Comparison of ENCODE assay signal across 8 cellular contexts in the genomic region with DNA sequence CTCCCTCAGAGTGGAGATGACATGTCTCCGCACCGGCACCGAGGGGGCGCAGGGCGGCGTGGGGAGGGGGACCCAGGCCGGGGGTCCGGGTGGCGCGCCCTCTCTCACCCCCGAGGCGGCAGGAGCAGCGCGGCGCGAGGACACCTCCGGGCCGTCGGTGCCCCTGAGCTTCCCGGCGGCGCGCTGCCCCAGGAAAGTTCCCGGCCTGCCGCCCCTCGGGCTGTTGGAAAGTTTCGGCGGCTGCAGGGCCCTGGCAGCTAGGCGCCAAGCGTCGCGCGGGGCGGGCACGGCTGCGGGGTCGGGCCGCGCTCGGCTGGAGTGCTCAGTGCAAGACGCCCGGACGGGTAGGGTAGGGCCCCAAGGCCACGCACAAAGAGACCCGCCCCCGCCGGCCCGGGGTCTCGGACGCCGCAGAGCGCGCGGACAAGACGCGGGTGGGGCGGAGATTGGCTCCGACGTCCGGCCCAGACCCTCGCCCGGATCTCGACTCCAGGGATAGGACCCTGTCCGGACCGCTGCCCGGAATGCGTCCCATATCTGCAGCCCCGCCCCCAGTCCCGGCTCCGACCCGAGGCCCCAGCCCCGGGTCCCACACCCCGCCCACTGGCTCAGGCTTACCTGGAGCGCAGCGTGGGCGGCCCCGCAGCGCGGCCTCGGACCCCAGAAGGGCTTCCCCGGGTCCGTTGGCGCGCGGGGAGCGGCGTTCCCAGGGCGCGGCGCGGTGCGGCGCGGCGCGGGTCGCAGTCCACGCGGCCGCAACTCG. TPM values are rescaled to one million over a fixed set of nuclear protein-coding genes. Genes with fewer than 3 reads are reported as not detected.
DNase-seq lines count a peak whose midpoint lies in the region; ATAC-seq and TF ChIP-seq lines count a peak whose summit lies in the region.

No MANE protein-coding gene starts in this region.

- peak overlapping the region; percentile 72 to 84 (median 77) for H3K4me3 ChIP-seq in BLaER1 treated with 17β-estradiol and CSF1 and Interleukin-3, amounts not matched to agents 10 nM and 100 nM
- H3K4me3 ChIP-seq in HUES48 (ENCODE audit: low read depth, low read length), result peak overlapping the region; percentile 72
- H3K4me3 ChIP-seq in gastrocnemius medialis, result peak overlapping the region; percentile 69 to 88 (median 86)

- H3K9ac ChIP-seq in BLaER1 treated with 17β-estradiol and CSF1 and Interleukin-3, amounts not matched to agents 10 nM and 100 nM, result peak overlapping the region; percentile 51 to 78 (median 71); a peak in 21 of 22 replicates
- no peak overlapping the region for H3K9ac ChIP-seq in HUES48 (ENCODE audit: low read depth, low read length)

- no peaks in the 10 kb centered on the region for H3K9me3 ChIP-seq in BLaER1 treated with 17β-estradiol and CSF1 and Interleukin-3, amounts not matched to agents 10 nM and 100 nM (replicated peaks in 1 of 11)
- no peaks in the 10 kb centered on the region for H3K9me3 ChIP-seq in HUES48 (ENCODE audit: control insufficient read depth, insufficient read depth, low read length)
- no peaks in the 10 kb centered on the region for H3K9me3 ChIP-seq in gastrocnemius medialis

- in situ Hi-C loops in gastrocnemius medialis (cut with MboI; ENCODE audit: low sequenced_read_pairs in 4 of 4), result no loop called here

- H3K36me3 ChIP-seq in BLaER1 treated with 17β-estradiol and CSF1 and Interleukin-3, amounts not matched to agents 10 nM and 100 nM, result no peaks in the 10 kb centered on the region
- H3K36me3 ChIP-seq in HUES48 (ENCODE audit: control insufficient read depth, insufficient read depth, low read length) (no peaks in the 10 kb centered on the region), gastrocnemius medialis (no peaks in the 10 kb centered on the region)

- no peak for TF ChIP-seq CTCF in gastrocnemius medialis (IDR thresholded peaks at IDR 0.05 in 4 of 5, conservative IDR thresholded peaks at IDR 0.05 in 1 of 5)

- H4K20me1 ChIP-seq in BLaER1 treated with 17β-estradiol and CSF1 and Interleukin-3, amounts not matched to agents 10 nM and 100 nM, result peaks cover 0 to 22% (median 7%) of the 10 kb centered on the region in 11 experiments; a peak in 7 of 22 replicates

- ATAC-seq in left ventricle myocardium superior, result no peak
- peak in 1 of 2 donors; percentile 11 for ATAC-seq in gastrocnemius medialis
- no peak for ATAC-seq in GM18867 (IDR thresholded peaks at IDR 0.05; ENCODE audit: unreplicated experiment)
- ATAC-seq in GM21515 (IDR thresholded peaks at IDR 0.05; ENCODE audit: unreplicated experiment), result no peak

- H3K27ac ChIP-seq in BLaER1 treated with 17β-estradiol and CSF1 and Interleukin-3, amounts not matched to agents 10 nM and 100 nM, result peak overlapping the region in 3 of 11 experiments; percentile 12 to 40 (median 15); a peak in 3 of 22 replicates
- no peak overlapping the region for H3K27ac ChIP-seq in HUES48 (ENCODE audit: low read depth, low read length)
- peak overlapping the region; percentile 67 to 80 (median 74) for H3K27ac ChIP-seq in gastrocnemius medialis

- peak in 1 of 2 donors; percentile 56 for TF ChIP-seq POLR2A in gastrocnemius medialis (IDR thresholded peaks at IDR 0.05)

- DNase-seq in activated CD8-positive, alpha-beta memory T cell treated with anti-CD3 and anti-CD28 coated beads, Interleukin-2, amount 50 U/mL, for 48 hours, result peak; percentile 70
- DNase-seq in left ventricle myocardium superior (peak; percentile 52), gastrocnemius medialis (no peak)
- no peak for DNase-seq in effector CD8-positive, alpha-beta T cell (lab: John Stamatoyannopoulos, UW)

- peak overlapping the region; percentile 87 to 99 (median 96) for H3K4me2 ChIP-seq in BLaER1 treated with 17β-estradiol and CSF1 and Interleukin-3, amounts not matched to agents 10 nM and 100 nM

- peaks cover 37 to 47% (median 42%) of the 10 kb centered on the region in 11 experiments for H3K27me3 ChIP-seq in BLaER1 treated with 17β-estradiol and CSF1 and Interleukin-3, amounts not matched to agents 10 nM and 100 nM
- H3K27me3 ChIP-seq in HUES48 (ENCODE audit: control insufficient read depth, insufficient read depth, low read length) (peaks cover 56% of the 10 kb centered on the region), gastrocnemius medialis (no peaks in the 10 kb centered on the region)

- intact Hi-C loops in left ventricle myocardium superior (cut with micrococcal nuclease), result no loop called here
- intact Hi-C loops in gastrocnemius medialis (cut with DNase I; ENCODE audit: low total_unique reads), result loop anchor here (1.0 kb wide), 1 partner anchor 29 kb away; no protein-coding TSS in a partner anchor

- H3K4me1 ChIP-seq in BLaER1 treated with 17β-estradiol and CSF1 and Interleukin-3, amounts not matched to agents 10 nM and 100 nM, result peaks cover 8 to 59% (median 40%) of the 10 kb centered on the region in 10 experiments
- H3K4me1 ChIP-seq in HUES48 (ENCODE audit: control insufficient read depth, insufficient read depth, low read length) (peaks cover 6% of the 10 kb centered on the region; the same call in 1 of the 2 replicates), gastrocnemius medialis (peaks cover 20 to 24% of the 10 kb centered on the region in 2 donors)

RNA-seq across cellular contexts. Expression of a gene that starts 0.5 kb away (rescaled TPM):
- total RNA-seq in left ventricle myocardium superior (26.8 TPM), gastrocnemius medialis (10 to 100 TPM in 3 of 4 donors, 1 to 10 TPM in 1; 6.9 to 19.6 (median 18.0) TPM)

RNA-seq across cellular contexts. Expression of a gene that starts 4.8 kb away (rescaled TPM):
- total RNA-seq in left ventricle myocardium superior (71.5 TPM), gastrocnemius medialis (100 to 1,000 TPM in 1 of 4 donors, 10 to 100 TPM in 3; 43.0 to 115 (median 52.5) TPM)

Comparison
In these comparisons a context has a peak if more than half of its experiments do, and no peak if none do; other contexts are left out.
1. DNase-seq: peak in activated CD8-positive, alpha-beta memory T cell treated with anti-CD3 and anti-CD28 coated beads, Interleukin-2, amount 50 U/mL, for 48 hours (single experiment) and left ventricle myocardium superior (single experiment); none in gastrocnemius medialis (0 of 2) and effector CD8-positive, alpha-beta T cell (single experiment).
2. Peak in every context shown above with its lines, with median percentiles within 50 percentile points of each other: H3K4me3 ChIP-seq.